Comparison of ENCODE assay signal across 8 cellular contexts in the genomic region with DNA sequence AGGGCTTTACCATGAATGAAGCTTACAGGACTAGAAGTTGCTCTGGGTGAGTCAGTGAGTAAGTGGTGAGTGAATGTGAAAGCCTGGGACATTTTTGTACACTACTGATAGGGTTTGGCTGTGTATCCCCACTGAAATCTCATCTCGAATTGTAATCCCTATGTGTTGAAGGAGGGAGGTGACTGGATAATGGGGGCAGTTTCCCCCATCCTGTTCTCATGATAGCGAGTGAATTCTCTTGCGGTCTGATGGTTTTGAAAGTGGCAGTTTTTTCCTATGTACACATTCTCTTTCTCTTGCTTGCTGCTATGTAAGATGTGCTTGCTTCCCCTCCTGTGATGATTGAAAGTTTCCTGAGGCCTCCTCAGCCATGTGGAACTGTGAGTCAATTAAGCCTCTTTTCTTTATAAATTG. TPM values are rescaled to one million over a fixed set of nuclear protein-coding genes. Genes with fewer than 3 reads are reported as not detected.
DNase-seq lines count a peak whose midpoint lies in the region; ATAC-seq and TF ChIP-seq lines count a peak whose summit lies in the region.
"Not testable (repeated sequence)": the region's sequence is repeated elsewhere in the genome, so short reads cannot be mapped to it uniquely, and the experiment has no call there.

No MANE protein-coding gene starts in this region.

- CTCF ChIA-PET in activated CD8-positive, alpha-beta T cell treated with anti-CD3 and anti-CD28 coated beads, Interleukin-2, amount 10 ng/mL, durations not matched to agents 7 days and 5 days (lab: Charles Lee) = not testable (repeated sequence)

- not testable (repeated sequence) for H3K9me3 Mint-ChIP-seq in activated CD8-positive, alpha-beta T cell treated with anti-CD3 and anti-CD28 coated beads, Interleukin-2, amount 10 ng/mL, durations not matched to agents 7 days and 5 days (ENCODE audit: insufficient read depth); chondrocyte (ENCODE audit: low read depth)

- not testable (repeated sequence) for H3K27me3 Mint-ChIP-seq in activated CD8-positive, alpha-beta T cell treated with anti-CD3 and anti-CD28 coated beads, Interleukin-2, amount 10 ng/mL, durations not matched to agents 7 days and 5 days (ENCODE audit: low read depth); chondrocyte (ENCODE audit: low read depth)

- peaks cover 38% of the 10 kb centered on the region for H3K36me3 Mint-ChIP-seq in activated CD8-positive, alpha-beta T cell treated with anti-CD3 and anti-CD28 coated beads, Interleukin-2, amount 10 ng/mL, durations not matched to agents 7 days and 5 days (ENCODE audit: low read depth)
- peaks cover 12% of the 10 kb centered on the region for H3K36me3 Mint-ChIP-seq in chondrocyte (ENCODE audit: low read depth)

- H3K4me3 Mint-ChIP-seq in activated CD8-positive, alpha-beta T cell treated with anti-CD3 and anti-CD28 coated beads, Interleukin-2, amount 10 ng/mL, durations not matched to agents 7 days and 5 days; chondrocyte (ENCODE audit: unreplicated experiment): not testable (repeated sequence)

- H3K27ac Mint-ChIP-seq in activated CD8-positive, alpha-beta T cell treated with anti-CD3 and anti-CD28 coated beads, Interleukin-2, amount 10 ng/mL, durations not matched to agents 7 days and 5 days = peak overlapping the region; percentile 68
- peak overlapping the region; percentile 34 for H3K27ac Mint-ChIP-seq in chondrocyte (ENCODE audit: unreplicated experiment)

- H3K4me1 Mint-ChIP-seq in activated CD8-positive, alpha-beta T cell treated with anti-CD3 and anti-CD28 coated beads, Interleukin-2, amount 10 ng/mL, durations not matched to agents 7 days and 5 days (ENCODE audit: low read depth) = peaks cover 18% of the 10 kb centered on the region
- peaks cover 27% of the 10 kb centered on the region for H3K4me1 Mint-ChIP-seq in chondrocyte (ENCODE audit: low read depth)

- TF ChIP-seq CTCF in chondrocyte (IDR thresholded peaks at IDR 0.05) = not testable (repeated sequence)

- ATAC-seq in GM18867 (IDR thresholded peaks at IDR 0.05; ENCODE audit: unreplicated experiment) = peak; percentile 79
- ATAC-seq in GM21528 (IDR thresholded peaks at IDR 0.05; ENCODE audit: low FRiP score, unreplicated experiment) = peak; percentile 74
- peak; percentile 75 for ATAC-seq in HG02973 (IDR thresholded peaks at IDR 0.05; ENCODE audit: unreplicated experiment)
- peak; percentile 78 for ATAC-seq in HG03565 (IDR thresholded peaks at IDR 0.05; ENCODE audit: unreplicated experiment)
- not testable (repeated sequence) for ATAC-seq in activated CD8-positive, alpha-beta T cell treated with anti-CD3 and anti-CD28 coated beads, Interleukin-2, amount 10 ng/mL, durations not matched to agents 7 days and 5 days

- DNase-seq in A172 (ENCODE audit: low spot score) (peak; percentile 11), non-pigmented ciliary epithelial cell (ENCODE audit: low read depth) (peak; percentile 20)
- not testable (repeated sequence) for DNase-seq in activated CD8-positive, alpha-beta T cell treated with anti-CD3 and anti-CD28 coated beads, Interleukin-2, amount 10 ng/mL, durations not matched to agents 7 days and 5 days; chondrocyte (ENCODE audit: low spot score)

- POLR2A ChIA-PET in activated CD8-positive, alpha-beta T cell treated with anti-CD3 and anti-CD28 coated beads, Interleukin-2, amount 10 ng/mL, durations not matched to agents 7 days and 5 days (lab: Charles Lee) = not testable (repeated sequence)

RNA-seq across cellular contexts. Expression of a gene that starts 47.4 kb away (rescaled TPM):
- 22.7 and 26.0 TPM in 2 replicates for total RNA-seq in A172 (2014; rRNA removed; shearing (Covaris generic))
- 10 to 100 TPM; 46.0 to 47.1 TPM for total RNA-seq in activated CD8-positive, alpha-beta T cell treated with anti-CD3 and anti-CD28 coated beads, Interleukin-2, amount 10 ng/mL, durations not matched to agents 7 days and 5 days
- 35.4 to 39.0 TPM (median 37.5 TPM) in 3 replicates for total RNA-seq in chondrocyte

RNA-seq across cellular contexts. Expression of a gene that starts 55.9 kb away (rescaled TPM):
- 0.53 and 2.4 TPM in 2 replicates for total RNA-seq in A172 (2014; rRNA removed; shearing (Covaris generic))
- under 1 TPM; 0.10 to 0.11 TPM for total RNA-seq in activated CD8-positive, alpha-beta T cell treated with anti-CD3 and anti-CD28 coated beads, Interleukin-2, amount 10 ng/mL, durations not matched to agents 7 days and 5 days
- 1.9 to 3.7 TPM (median 2.0 TPM) in 3 replicates for total RNA-seq in chondrocyte
